11 cellular contexts compared by ENCODE assay signal in the genomic region with DNA sequence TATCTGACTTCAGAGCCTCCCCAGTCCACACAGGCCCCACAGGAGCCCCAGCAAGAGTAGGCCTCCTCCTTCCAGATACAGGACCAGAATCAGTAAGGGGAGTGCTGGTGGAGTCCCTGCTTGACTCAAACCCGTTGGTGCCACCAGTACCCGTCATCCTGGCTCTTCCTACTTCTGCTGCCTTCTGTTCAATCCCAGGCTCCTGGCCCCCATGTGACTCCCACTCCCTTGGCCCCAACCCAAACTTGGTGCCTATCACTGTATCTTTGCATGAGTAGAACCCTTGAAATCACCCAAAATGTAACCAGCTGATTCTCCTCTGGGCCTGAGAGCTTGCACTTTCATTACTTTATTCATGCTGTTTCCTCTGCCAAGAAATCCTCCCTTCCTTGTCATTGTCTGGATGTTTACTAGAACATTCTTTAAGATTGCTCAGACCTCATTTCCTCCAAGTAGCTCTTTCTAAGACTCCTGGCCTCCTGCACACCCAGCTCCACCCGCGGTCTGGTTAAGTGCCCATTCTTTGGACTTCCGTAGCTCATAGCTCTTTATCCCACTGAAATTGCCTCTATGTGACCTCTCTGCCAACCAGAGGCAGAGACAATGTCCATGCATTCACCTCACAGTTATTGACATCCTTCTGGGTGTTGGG. TPM values are rescaled to one million over a fixed set of nuclear protein-coding genes. Genes with fewer than 3 reads are reported as not detected.
DNase-seq lines count a peak whose midpoint lies in the region; ATAC-seq and TF ChIP-seq lines count a peak whose summit lies in the region.
"Had no signal": no experiment of that assay in that cellular context is flagged by ENCODE, and none has a peak within 500 bp of the region (broad histone marks: within the 10 kb centered on the region; RNA-seq: fewer than 3 reads in every experiment).

No MANE protein-coding gene starts in this region.

- peaks cover 14% of the 10 kb centered on the region for H3K27me3 Mint-ChIP-seq in T-helper 17 cell

- peaks cover 8% of the 10 kb centered on the region for H3K4me1 Mint-ChIP-seq in T-helper 17 cell
- H3K4me1 Mint-ChIP-seq: activated CD4-positive, alpha-beta memory T cell treated with anti-CD3 and anti-CD28 coated beads, Interleukin-2, amount 10 ng/mL, durations not matched to agents 7 days and 5 days had no signal

- DNase-seq in ELR (ENCODE audit: low read depth) (peak; percentile 42), astrocyte of the spinal cord (ENCODE audit: low read depth, low spot score) (peak; percentile 85), glomerular endothelial cell (ENCODE audit: extremely low read depth, low read depth, low spot score) (peak; percentile 91), posterior vena cava (ENCODE audit: low spot score) (peak; percentile 77), T-helper 17 cell (no peak), midbrain (lab: John Stamatoyannopoulos, UW) (no peak), pons (ENCODE audit: low spot score) (no peak)
- DNase-seq: activated CD4-positive, alpha-beta memory T cell treated with anti-CD3 and anti-CD28 coated beads, Interleukin-2, amount 10 ng/mL, durations not matched to agents 7 days and 5 days; NCI-H345 had no signal

- H3K9me3 ChIP-seq in T-helper 17 cell (ENCODE audit: control insufficient read depth, low read length, poor library complexity, severe bottlenecking) = no peaks in the 10 kb centered on the region

- no peak for ATAC-seq in T-helper 17 cell
- ATAC-seq in GM18873 (IDR thresholded peaks at IDR 0.05; ENCODE audit: low FRiP score, unreplicated experiment) = no peak

- peaks cover 10% of the 10 kb centered on the region for H3K36me3 Mint-ChIP-seq in T-helper 17 cell (ENCODE audit: low read depth)

- no peak overlapping the region for H3K4me3 ChIP-seq in astrocyte of the spinal cord (ENCODE audit: low read depth, low read length)
- H3K4me3 ChIP-seq: SK-N-MC had no signal

- H3K27ac Mint-ChIP-seq in T-helper 17 cell = no peak overlapping the region
- H3K27ac Mint-ChIP-seq: activated CD4-positive, alpha-beta memory T cell treated with anti-CD3 and anti-CD28 coated beads, Interleukin-2, amount 10 ng/mL, durations not matched to agents 7 days and 5 days had no signal

- in situ Hi-C loops in astrocyte of the spinal cord (cut with HindIII; ENCODE audit: low sequenced_read_pairs) = no loop called here

- no peak for TF ChIP-seq CTCF in astrocyte of the spinal cord (IDR thresholded peaks at IDR 0.05; ENCODE audit: low read depth, low read length)

- no peak overlapping the region for H3K4me3 Mint-ChIP-seq in T-helper 17 cell
- H3K4me3 Mint-ChIP-seq: activated CD4-positive, alpha-beta memory T cell treated with anti-CD3 and anti-CD28 coated beads, Interleukin-2, amount 10 ng/mL, durations not matched to agents 7 days and 5 days had no signal

- intact Hi-C loops in posterior vena cava (cut with DNase I) = no loop called here

RNA-seq across cellular contexts. Expression of a gene that starts 15.7 kb away (rescaled TPM):
- total RNA-seq in glomerular endothelial cell (not detected in 2 replicates), posterior vena cava (1 to 10 TPM; 5.9 to 9.3 TPM), T-helper 17 cell (1 to 10 TPM; 2.4 to 2.9 TPM)

Comparison
In these comparisons a context has a peak if more than half of its experiments do, and no peak if none do; other contexts are left out.
1. DNase-seq: peak in ELR (single experiment), astrocyte of the spinal cord (single experiment), glomerular endothelial cell (single experiment) and posterior vena cava (single experiment); none in T-helper 17 cell (0 of 3), midbrain (single experiment) and pons (single experiment).